Comparison of ENCODE assay signal across 1 cellular context in genomic region chr6:112018619-112019416, GRCh38.
TF ChIP-seq lines count a peak whose summit lies in the region.

No MANE protein-coding gene starts in this region.

TF ChIP-seq in HepG2, 621 proteins besides CTCF, POLR2A, EP300 and RAD21 (continued from another document and continues in another):
- 0 out of 2 replicates have a peak, but pooled peaks have one; percentile 24 for TF ChIP-seq USF2 (IDR thresholded peaks at IDR 0.05; ENCODE audit: low read depth, low read length)
- TF ChIP-seq USF2 (CRISPR knock-in tag; IDR thresholded peaks at IDR 0.05; ENCODE audit: borderline replicate concordance), result no peak
- peak; percentile 77; the same call in 1 of the 2 replicates for TF ChIP-seq ZGPAT (CRISPR knock-in tag; IDR thresholded peaks at IDR 0.05)
- no peak for TF ChIP-seq NR0B2 (CRISPR knock-in tag; IDR thresholded peaks at IDR 0.05)
- no peak for TF ChIP-seq ZSCAN12 (CRISPR knock-in tag; IDR thresholded peaks at IDR 0.05)
- no peak for TF ChIP-seq ZNF138 (CRISPR knock-in tag; IDR thresholded peaks at IDR 0.05; ENCODE audit: low read depth)
- TF ChIP-seq ZBTB40 (IDR thresholded peaks at IDR 0.05), result no peak
- TF ChIP-seq ZBTB40 (CRISPR knock-in tag; IDR thresholded peaks at IDR 0.05), result no peak; the same call in 1 of the 2 replicates
- no peak for TF ChIP-seq ZNF503 (CRISPR knock-in tag; IDR thresholded peaks at IDR 0.05)
- peak; percentile 99 for TF ChIP-seq PRDM15 (CRISPR knock-in tag; IDR thresholded peaks at IDR 0.05)
- peak; percentile 46; the same call in 2 of the 3 replicates for TF ChIP-seq MXI1 (IDR thresholded peaks at IDR 0.05; ENCODE audit: borderline replicate concordance, low read depth, low read length)
- 0 out of 2 replicates have a peak, but pooled peaks have one; percentile 56 for TF ChIP-seq ZNF598 (CRISPR knock-in tag; IDR thresholded peaks at IDR 0.05; ENCODE audit: borderline replicate concordance)
- TF ChIP-seq ZNF530 (CRISPR knock-in tag; IDR thresholded peaks at IDR 0.05; ENCODE audit: low read depth), result no peak
- TF ChIP-seq ZFAT (CRISPR knock-in tag; conservative IDR thresholded peaks at IDR 0.05), result no peak
- peak; percentile 36; the same call in 1 of the 2 replicates for TF ChIP-seq HNF1A (IDR thresholded peaks at IDR 0.05; ENCODE audit: low read depth)
- peak; percentile 53; the same call in 1 of the 2 replicates for TF ChIP-seq HNF1A (CRISPR knock-in tag; IDR thresholded peaks at IDR 0.05; ENCODE audit: borderline replicate concordance)
- no peak; the same call in 1 of the 2 replicates for TF ChIP-seq ZFP36L1 (CRISPR knock-in tag; IDR thresholded peaks at IDR 0.05)
- no peak for TF ChIP-seq POLR2AphosphoS5 (IDR thresholded peaks at IDR 0.05; ENCODE audit: low read depth, low read length)
- no peak; the same call in 1 of the 2 replicates for TF ChIP-seq IRF1 (CRISPR knock-in tag; IDR thresholded peaks at IDR 0.05; ENCODE audit: low read depth)
- no peak for TF ChIP-seq MAFG (CRISPR knock-in tag; IDR thresholded peaks at IDR 0.05)
- no peak for TF ChIP-seq ATRX (CRISPR knock-in tag; IDR thresholded peaks at IDR 0.05; ENCODE audit: borderline replicate concordance)
- no peak for TF ChIP-seq SATB2 (CRISPR knock-in tag; IDR thresholded peaks at IDR 0.05)
- no peak for TF ChIP-seq ZNF10 (CRISPR knock-in tag; IDR thresholded peaks at IDR 0.05; ENCODE audit: borderline replicate concordance, low read depth)
- no peak for TF ChIP-seq SMC3 (IDR thresholded peaks at IDR 0.05; ENCODE audit: low read length)
- no peak for TF ChIP-seq TRAFD1 (CRISPR knock-in tag; IDR thresholded peaks at IDR 0.05; ENCODE audit: borderline replicate concordance)
